ENCODE assay signal across 8 cellular contexts in the genomic region with DNA sequence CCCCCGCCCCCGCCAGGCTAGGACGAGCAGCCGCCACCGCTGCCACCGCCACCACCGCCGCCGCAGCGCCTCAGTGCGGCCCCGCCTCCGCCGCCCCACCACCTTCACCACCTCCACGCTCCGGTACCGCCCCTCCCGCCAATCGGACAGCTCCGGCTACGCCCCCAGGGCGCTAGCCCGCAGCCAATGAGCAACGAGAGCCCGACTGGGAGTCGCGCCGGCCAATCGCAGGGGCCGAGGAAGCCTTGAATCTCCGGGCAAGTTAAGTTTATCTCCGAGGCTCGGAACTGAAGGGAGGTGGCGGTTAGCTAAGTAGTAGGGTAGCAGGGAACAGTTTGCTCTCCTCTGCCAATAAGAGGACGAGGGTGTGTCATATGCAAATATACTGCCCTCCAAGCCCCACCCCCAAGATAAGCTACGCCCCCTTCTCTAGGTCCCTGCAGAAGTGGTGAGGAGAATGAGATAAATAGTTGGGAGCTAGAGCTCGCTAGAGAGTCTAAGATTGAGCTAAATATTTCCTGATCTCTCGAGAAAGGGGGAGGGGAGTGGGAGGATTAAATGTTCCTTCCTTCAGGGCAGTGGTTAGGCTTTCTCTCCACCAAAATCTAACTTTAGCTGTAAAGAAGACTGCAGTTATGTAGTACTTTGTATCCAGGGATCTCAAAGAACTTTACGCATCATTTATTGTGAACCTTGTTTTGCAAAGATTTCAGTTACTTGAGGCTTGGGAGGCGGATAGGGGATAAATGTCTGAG. TPM values are rescaled to one million over a fixed set of nuclear protein-coding genes. Genes with fewer than 3 reads are reported as not detected.
A peak's percentile ranks its signal among the peaks of the same experiment; 100 is the strongest.
DNase-seq lines count a peak whose midpoint lies in the region; ATAC-seq and TF ChIP-seq lines count a peak whose summit lies in the region.

A gene with protein sequence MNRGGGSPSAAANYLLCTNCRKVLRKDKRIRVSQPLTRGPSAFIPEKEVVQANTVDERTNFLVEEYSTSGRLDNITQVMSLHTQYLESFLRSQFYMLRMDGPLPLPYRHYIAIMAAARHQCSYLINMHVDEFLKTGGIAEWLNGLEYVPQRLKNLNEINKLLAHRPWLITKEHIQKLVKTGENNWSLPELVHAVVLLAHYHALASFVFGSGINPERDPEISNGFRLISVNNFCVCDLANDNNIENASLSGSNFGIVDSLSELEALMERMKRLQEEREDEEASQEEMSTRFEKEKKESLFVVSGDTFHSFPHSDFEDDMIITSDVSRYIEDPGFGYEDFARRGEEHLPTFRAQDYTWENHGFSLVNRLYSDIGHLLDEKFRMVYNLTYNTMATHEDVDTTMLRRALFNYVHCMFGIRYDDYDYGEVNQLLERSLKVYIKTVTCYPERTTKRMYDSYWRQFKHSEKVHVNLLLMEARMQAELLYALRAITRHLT (minus strand): TSS at position 77 of the 755 bp plus-strand sequence. CDS start 342 bp downstream, outside the sequence.

- H4K20me1 ChIP-seq in H9 (ENCODE audit: control insufficient read depth, insufficient read depth, insufficient read length) = no peaks in the 10 kb centered on the region

- no peaks in the 10 kb centered on the region; a peak in 2 of 5 replicates for H3K9me3 Mint-ChIP-seq in H9
- no peaks in the 10 kb centered on the region for H3K9me3 Mint-ChIP-seq in nephron

- H3K4me2 ChIP-seq in H9 (ENCODE audit: insufficient read depth, insufficient read length, low read length) = peak within 1 kb of the TSS; percentile 97

- peak within 1 kb of the TSS; percentile 77 to 96 (median 93) for H3K27ac Mint-ChIP-seq in H9
- peak within 1 kb of the TSS; percentile 95 to 100 (median 98) for H3K27ac Mint-ChIP-seq in nephron

- no peak within 1 kb of the TSS for H2BK15ac ChIP-seq in H9 (ENCODE audit: low read depth, low read length)

- H3K4me3 Mint-ChIP-seq in H9 (no peak within 1 kb of the TSS; a peak in 2 of 5 replicates), nephron (peak within 1 kb of the TSS in 2 of 3 experiments; percentile 98 to 99)

- H3K79me2 ChIP-seq in H9 (ENCODE audit: insufficient read depth, low read length) = no peaks in the 10 kb centered on the region

- no peak within 1 kb of the TSS for H3T11ph ChIP-seq in H9 (ENCODE audit: low read length)

- H3K27me3 Mint-ChIP-seq in H9 (ENCODE audit: low read depth) (peaks cover 8% of the 10 kb centered on the region), nephron (ENCODE audit: low read depth) (no peaks in the 10 kb centered on the region)

- peaks cover 43 to 50% of the 10 kb centered on the region in 2 experiments for H3K4me1 Mint-ChIP-seq in H9
- peaks cover 11% of the 10 kb centered on the region for H3K4me1 Mint-ChIP-seq in nephron

- H3K56ac ChIP-seq in H9 (ENCODE audit: insufficient read length, low read depth, low read length) = no peak within 1 kb of the TSS

- H2BK120ac ChIP-seq in H9 (ENCODE audit: low read depth, low read length, poor library complexity, severe bottlenecking) = peak within 1 kb of the TSS; percentile 92

- peak within 1 kb of the TSS; percentile 82 for H3K9ac ChIP-seq in H9 (ENCODE audit: extremely low read depth, insufficient read length, low read length)

- peak within 1 kb of the TSS; percentile 77 for H4K5ac ChIP-seq in H9 (ENCODE audit: insufficient read length, low read depth, low read length)

- H2BK5ac ChIP-seq in H9 (ENCODE audit: insufficient read length, low read length) = no peak within 1 kb of the TSS

- H3K14ac ChIP-seq in H9 (ENCODE audit: insufficient read depth, low read length) = peak within 1 kb of the TSS; percentile 77

- H3K18ac ChIP-seq in H9 (ENCODE audit: insufficient read length, low read depth, low read length) = peak within 1 kb of the TSS; percentile 60

- H2BK12ac ChIP-seq in H9 (ENCODE audit: insufficient read length, low read depth, low read length) = no peak within 1 kb of the TSS

- no peak within 1 kb of the TSS for H3K27ac ChIP-seq in H9 (ENCODE audit: insufficient read length, low read depth, low read length)

- H3K36me3 ChIP-seq in MG63 = no peaks in the 10 kb centered on the region

- no CpG with 5 or more reads among the region's 40 CpGs for WGBS in H9 (ENCODE audit: extremely low coverage, insufficient read length, low lambda C conversion rate)

- DNase-seq in ELR (ENCODE audit: low read depth) (peak; percentile 84), H9 (peak; percentile 99), MG63 (peak; percentile 98), SIG-M5 (lab: John Stamatoyannopoulos, UW) (peak; percentile 98), fibroblast of the conjunctiva (ENCODE audit: low read depth) (peak; percentile 100)
- DNase-seq in activated effector memory CD4-positive, alpha-beta T cell treated with anti-CD3 and anti-CD28 coated beads, Interleukin-2, amount 50 U/mL, for 16 hours = peak; percentile 100
- peak; percentile 97 for DNase-seq in stimulated activated naive CD8-positive, alpha-beta T cell treated with anti-CD3 and anti-CD28 coated beads, Interleukin-15, Interleukin-2, amounts not matched to agents 100 U/mL and 50 U/mL, for 24 hours

- H2AK5ac ChIP-seq in H9 (ENCODE audit: insufficient read length, low read length) = no peak within 1 kb of the TSS

- peak; percentile 96 for ATAC-seq in stimulated activated naive CD8-positive, alpha-beta T cell treated with anti-CD3 and anti-CD28 coated beads, Interleukin-15, Interleukin-2, amounts not matched to agents 100 U/mL and 50 U/mL, for 24 hours

- TF ChIP-seq CTCF in H9 (conservative IDR thresholded peaks at IDR 0.05) (no peak), nephron (IDR thresholded peaks at IDR 0.05; ENCODE audit: unreplicated experiment in 3 of 3) (peak in 1 of 3 experiments; percentile 24)

- H3K4me3 ChIP-seq in MG63 = peak within 1 kb of the TSS; percentile 44

- no peak within 1 kb of the TSS for H3K4ac ChIP-seq in H9 (ENCODE audit: low read depth, low read length)

- no peak within 1 kb of the TSS for H3K23ac ChIP-seq in H9 (ENCODE audit: insufficient read length, low read depth, low read length)

- H3K79me1 ChIP-seq in H9 (ENCODE audit: insufficient read depth, low read depth, low read length, poor library complexity, severe bottlenecking) = no peaks in the 10 kb centered on the region

- H3K9me3 ChIP-seq in H9 (ENCODE audit: control insufficient read depth, low read depth, low read length) (no peaks in the 10 kb centered on the region), MG63 (no peaks in the 10 kb centered on the region)

- no peaks in the 10 kb centered on the region for H3K36me3 Mint-ChIP-seq in H9 (ENCODE audit: insufficient read depth in 1 of 3, low read depth in 3 of 3)
- peaks cover under 1% of the 10 kb centered on the region for H3K36me3 Mint-ChIP-seq in nephron (ENCODE audit: low read depth)

- H3K27me3 ChIP-seq in H9 (ENCODE audit: insufficient read depth, low read length) = no peaks in the 10 kb centered on the region; the same call in 1 of the 2 replicates
- H3K27me3 ChIP-seq in MG63 = peaks cover 31% of the 10 kb centered on the region

- no peak within 1 kb of the TSS for H2BK20ac ChIP-seq in H9 (ENCODE audit: low read depth, low read length, poor library complexity, severe bottlenecking)

- peaks cover 17% of the 10 kb centered on the region for H3K23me2 ChIP-seq in H9 (ENCODE audit: insufficient read length, low read depth, low read length, poor library complexity, severe bottlenecking)

- H2AFZ ChIP-seq in H9 (ENCODE audit: low read length) = peak within 1 kb of the TSS; percentile 23

- 0 out of 2 replicates have a peak, but pooled peaks cover 2% of the 10 kb centered on the region for H3K4me1 ChIP-seq in H9 (ENCODE audit: insufficient read depth, low read length)

- no peak within 1 kb of the TSS for H4K8ac ChIP-seq in H9 (replicated peaks; ENCODE audit: insufficient read length, low read depth, low read length)

- no peak within 1 kb of the TSS for H4K91ac ChIP-seq in H9 (ENCODE audit: insufficient read length, low read depth, low read length)

RNA-seq across cellular contexts. Expression of the gene that starts here (rescaled TPM):
- 32.0 and 36.8 TPM in 2 replicates for total RNA-seq in H9 (2021)
- total RNA-seq in MG63 (2014; rRNA removed; shearing (Covaris generic); ENCODE audit: low replicate concordance) = 0.69 and 0.79 TPM in 2 replicates

Comparison
In these comparisons a context has a peak if more than half of its experiments do, and no peak if none do; other contexts are left out.
1. RNA of the gene that starts here (total RNA-seq): 32.0 to 36.8 TPM in H9; 0.69 to 0.79 TPM in MG63; every median in the first group is over 10 times any median in the second.
2. Peak in DNase-seq and H3K4me3 ChIP-seq in MG63; RNA of the gene not detected or under 1 TPM.
3. H3K4me3 Mint-ChIP-seq: peak in nephron (2 of 3); none in H9 (0 of 2).
4. Peak in every context shown above with its lines, with median percentiles within 50 percentile points of each other: DNase-seq.